ENCODE assay signal across 21 cellular contexts in genomic region chr2:68386362-68386761, GRCh38. TPM values are rescaled to one million over a fixed set of nuclear protein-coding genes. Genes with fewer than 3 reads are reported as not detected.
DNase-seq lines count a peak whose midpoint lies in the region; ATAC-seq, FAIRE-seq and TF ChIP-seq lines count a peak whose summit lies in the region.
"Had no signal": no experiment of that assay in that cellular context is flagged by ENCODE, and none has a peak within 500 bp of the region (broad histone marks: within the 10 kb centered on the region; RNA-seq: fewer than 3 reads in every experiment).

No MANE protein-coding gene starts in this region.

- 73 to 93% (median 81%) methylated on average over 5 of the region's 5 CpGs for WGBS in heart left ventricle, 4 donors

- peaks cover 34% of the 10 kb centered on the region for H3K36me3 Mint-ChIP-seq in CD8-positive, alpha-beta T cell
- H3K36me3 Mint-ChIP-seq in activated B cell treated with CpG ODN at 0.5 μM for 24 hours (ENCODE audit: low read depth) (peaks cover 91% of the 10 kb centered on the region), naive B cell (peaks cover 42 to 54% of the 10 kb centered on the region in 2 donors)
- H3K36me3 Mint-ChIP-seq: brain had no signal

- TF ChIP-seq POLR2A in GM12892 (IDR thresholded peaks at IDR 0.05; ENCODE audit: low read depth, low read length) (0 out of 2 replicates have a peak, but pooled peaks have one; percentile 17), heart left ventricle (IDR thresholded peaks at IDR 0.05) (no peak)

- no peaks in the 10 kb centered on the region for H3K27me3 ChIP-seq in CD8-positive, alpha-beta T cell (ENCODE audit: insufficient read depth, low read length)
- no peaks in the 10 kb centered on the region for H3K27me3 ChIP-seq in heart left ventricle
- H3K27me3 ChIP-seq: stomach, tibial nerve had no signal

- CTCF ChIA-PET in CD8-positive, alpha-beta T cell (lab: Charles Lee): interaction anchor here (2.5 kb wide), 1 partner anchor 55 kb away, joined by 8 read pairs; no protein-coding TSS in a partner anchor
- CTCF ChIA-PET in activated B cell treated with CpG ODN at 0.5 μM for 24 hours (lab: Charles Lee): interaction anchor here (0.7 to 2.1 kb wide), 7 partner anchors 15 to 55 kb away, joined by 3 to 5 read pairs (median 3); partner anchors contain the start of gene PLEK

- H3K27me3 Mint-ChIP-seq in CD8-positive, alpha-beta T cell (ENCODE audit: low read depth): no peaks in the 10 kb centered on the region
- H3K27me3 Mint-ChIP-seq in activated B cell treated with CpG ODN at 0.5 μM for 24 hours (no peaks in the 10 kb centered on the region), naive B cell (no peaks in the 10 kb centered on the region)

- H3K4me3 Mint-ChIP-seq in CD8-positive, alpha-beta T cell: no peak overlapping the region
- no peak overlapping the region for H3K4me3 Mint-ChIP-seq in activated B cell treated with CpG ODN at 0.5 μM for 24 hours
- H3K4me3 Mint-ChIP-seq in naive B cell: peak overlapping the region in 6 of 8 donors; percentile 14 to 78 (median 28)
- H3K4me3 Mint-ChIP-seq: brain had no signal

- no peaks in the 10 kb centered on the region for H3K9me3 ChIP-seq in CD8-positive, alpha-beta T cell (ENCODE audit: low read length)
- no peaks in the 10 kb centered on the region for H3K9me3 ChIP-seq in heart left ventricle
- H3K9me3 ChIP-seq: MG63, stomach, tibial nerve had no signal

- POLR2A ChIA-PET in CD8-positive, alpha-beta T cell (lab: Charles Lee): no interaction called here
- POLR2A ChIA-PET in activated B cell treated with CpG ODN at 0.5 μM for 24 hours (lab: Charles Lee): interaction anchor here (1.4 to 3.6 kb wide), 5 partner anchors 9 to 26 kb away, joined by 5 to 30 read pairs (median 15); partner anchors contain the start of gene PLEK

- ATAC-seq in CD8-positive, alpha-beta T cell: no peak
- ATAC-seq in activated B cell treated with CpG ODN at 0.5 μM for 24 hours (ENCODE audit: low read depth) (no peak), naive B cell (ENCODE audit: low read depth in 2 of 2) (no peak), heart left ventricle (no peak)

- peaks cover 42% of the 10 kb centered on the region for H3K4me1 ChIP-seq in CD8-positive, alpha-beta T cell (ENCODE audit: insufficient read depth, low read length)
- H3K4me1 ChIP-seq in heart left ventricle: peaks cover 0 to 100% (median 9%) of the 10 kb centered on the region in 12 donors

- no peak for DNase-seq in CD8-positive, alpha-beta T cell
- no peak for DNase-seq in GM12892 (ENCODE audit: insufficient read length)
- no peak for DNase-seq in activated B cell treated with CpG ODN at 0.5 μM for 24 hours
- no peak for DNase-seq in naive B cell
- DNase-seq in activated gamma-delta T cell treated with Interleukin-2 at 50 U/mL for 16 hours: no peak
- DNase-seq in DMS 273 (lab: John Stamatoyannopoulos, UW; ENCODE audit: unreplicated experiment): no peak
- no peak for DNase-seq in heart left ventricle
- DNase-seq: DMS79 treated with DMSO at 0.1 percent for 48 hours; H7; IMR-90; kidney; MG63; NCI-H1436; NCI-H510A; stimulated activated CD4-positive, alpha-beta T cell treated with anti-CD3 and anti-CD28 coated beads, Interleukin-4, amount 100 ng/mL, for 24 hours; stomach had no signal

- no peak for TF ChIP-seq CTCF in CD8-positive, alpha-beta T cell (IDR thresholded peaks at IDR 0.05)
- TF ChIP-seq CTCF in activated B cell treated with CpG ODN at 0.5 μM for 24 hours (IDR thresholded peaks at IDR 0.05): no peak
- TF ChIP-seq CTCF in heart left ventricle (IDR thresholded peaks at IDR 0.05): no peak

- H3K36me3 ChIP-seq in CD8-positive, alpha-beta T cell (ENCODE audit: insufficient read depth, low read length): no peaks in the 10 kb centered on the region
- peaks cover 0 to 78% (median 0%) of the 10 kb centered on the region in 9 donors for H3K36me3 ChIP-seq in heart left ventricle
- H3K36me3 ChIP-seq: MG63, tibial nerve had no signal

- peak overlapping the region; percentile 73 for H3K27ac Mint-ChIP-seq in CD8-positive, alpha-beta T cell
- H3K27ac Mint-ChIP-seq in activated B cell treated with CpG ODN at 0.5 μM for 24 hours (peak overlapping the region; percentile 84), naive B cell (peak overlapping the region; percentile 88 to 100 (median 98))
- H3K27ac Mint-ChIP-seq: brain had no signal

- peaks cover 51% of the 10 kb centered on the region for H3K4me1 Mint-ChIP-seq in CD8-positive, alpha-beta T cell (ENCODE audit: low read depth)
- H3K4me1 Mint-ChIP-seq in activated B cell treated with CpG ODN at 0.5 μM for 24 hours (peaks cover 97% of the 10 kb centered on the region), naive B cell (peaks cover 76 to 93% (median 85%) of the 10 kb centered on the region in 3 donors)

- intact Hi-C loops in CD8-positive, alpha-beta T cell (cut with DNase I, micrococcal nuclease): no loop called here
- intact Hi-C loops in activated B cell treated with CpG ODN at 0.5 μM for 24 hours (cut with micrococcal nuclease): loop anchor here (10.0 kb wide), 1 partner anchor 448 kb away; no protein-coding TSS in a partner anchor
- intact Hi-C loops in heart left ventricle (cut with DNase I): no loop called here

- no peaks in the 10 kb centered on the region for H3K9me3 Mint-ChIP-seq in CD8-positive, alpha-beta T cell
- H3K9me3 Mint-ChIP-seq in activated B cell treated with CpG ODN at 0.5 μM for 24 hours: no peaks in the 10 kb centered on the region
- H3K9me3 Mint-ChIP-seq in naive B cell: no peaks in the 10 kb centered on the region

- no peak overlapping the region for H3K27ac ChIP-seq in CD8-positive, alpha-beta T cell (ENCODE audit: low read depth, low read length)
- peak overlapping the region in 1 of 12 donors; percentile 73 for H3K27ac ChIP-seq in heart left ventricle
- H3K27ac ChIP-seq: tibial nerve had no signal

- FAIRE-seq in GM12892 (lab: Jason Lieb, UNC): peak; percentile 78
- FAIRE-seq: colon, endometrium had no signal

- H3K4me3 ChIP-seq in CD8-positive, alpha-beta T cell (ENCODE audit: low read depth, low read length): no peak overlapping the region
- H3K4me3 ChIP-seq in heart left ventricle: no peak overlapping the region
- H3K4me3 ChIP-seq: lung, MG63, stomach, tibial nerve had no signal

RNA-seq across cellular contexts. Expression of gene PLEK, which starts 21.3 kb away (rescaled TPM):
- 10 to 100 TPM; 10.3 to 11.6 TPM for total RNA-seq in CD8-positive, alpha-beta T cell
- polyA plus RNA-seq in GM12892 (2012; ENCODE audit: missing spikeins): 310 TPM
- total RNA-seq in activated B cell treated with CpG ODN at 0.5 μM for 24 hours (138 and 140 TPM in 2 replicates), heart left ventricle (10 to 100 TPM in 2 of 9 donors, 1 to 10 TPM in 7; 1.3 to 90.0 (median 3.4) TPM)
- polyA plus RNA-seq in naive B cell (ENCODE audit: low read depth in 6 of 6) (100 to 1,000 TPM in 4 of 6 donors, 10 to 100 TPM in 2; 69.0 to 215 (median 129) TPM), heart left ventricle (1 to 10 TPM; 1.4 to 1.5 TPM)
- total RNA-seq: H7 had no signal
- polyA plus RNA-seq: IMR-90 had no signal

Comparison
In these comparisons a context has a peak if more than half of its experiments do, and no peak if none do; other contexts are left out.
1. H3K4me3 Mint-ChIP-seq: peak in naive B cell (6 of 8); none in CD8-positive, alpha-beta T cell (single experiment) and activated B cell treated with CpG ODN at 0.5 μM for 24 hours (single experiment).
2. Peak in every context shown above with its lines, with median percentiles within 50 percentile points of each other: H3K27ac Mint-ChIP-seq.